In the genomic region with DNA sequence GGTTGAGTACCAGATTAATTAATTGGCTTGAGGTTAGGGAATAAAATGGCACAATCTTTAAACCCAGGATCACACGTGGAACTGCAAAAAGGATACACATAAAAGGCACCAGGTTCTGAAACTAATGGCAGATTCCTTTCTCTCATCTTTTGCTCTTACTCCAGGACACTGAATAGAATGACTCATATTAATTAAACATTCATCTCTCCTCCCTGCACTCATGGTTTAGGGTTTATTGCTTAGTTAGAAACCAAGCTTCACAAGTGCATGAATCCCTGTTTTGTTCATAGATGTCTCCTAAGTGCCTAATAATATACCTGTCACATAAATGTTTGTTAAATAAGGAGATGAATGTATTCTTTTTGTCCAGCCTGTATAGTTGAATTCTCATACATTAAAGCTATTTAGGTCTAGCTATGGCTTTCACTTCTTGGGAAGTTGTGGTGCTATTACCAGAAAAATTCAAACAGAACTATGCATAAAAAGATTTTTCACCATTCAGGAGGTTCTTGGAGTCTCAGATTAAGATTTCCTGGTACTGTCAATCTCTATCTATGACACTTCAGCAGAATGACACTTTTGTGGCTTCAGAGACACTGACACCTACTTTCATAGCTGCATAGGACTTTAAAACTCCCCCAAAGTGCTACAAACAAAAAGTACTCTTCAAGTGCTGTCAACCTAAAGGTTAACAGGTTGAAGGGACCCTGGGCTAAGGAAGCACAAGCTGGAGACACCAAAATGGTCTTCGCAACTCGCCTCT, we compare ENCODE assay signal across 3 cellular contexts.
TF ChIP-seq lines count a peak whose summit lies in the region.

No MANE protein-coding gene starts in this region.

TF ChIP-seq in SK-N-SH treated with all-trans-retinoic acid at 6 μM for 48 hours, 23 proteins besides CTCF, POLR2A, EP300 and RAD21 (continues in another document):
- TF ChIP-seq TOX (CRISPR knock-in tag; IDR thresholded peaks at IDR 0.05; ENCODE audit: borderline replicate concordance), result no peak
- TF ChIP-seq, protein P1, sequence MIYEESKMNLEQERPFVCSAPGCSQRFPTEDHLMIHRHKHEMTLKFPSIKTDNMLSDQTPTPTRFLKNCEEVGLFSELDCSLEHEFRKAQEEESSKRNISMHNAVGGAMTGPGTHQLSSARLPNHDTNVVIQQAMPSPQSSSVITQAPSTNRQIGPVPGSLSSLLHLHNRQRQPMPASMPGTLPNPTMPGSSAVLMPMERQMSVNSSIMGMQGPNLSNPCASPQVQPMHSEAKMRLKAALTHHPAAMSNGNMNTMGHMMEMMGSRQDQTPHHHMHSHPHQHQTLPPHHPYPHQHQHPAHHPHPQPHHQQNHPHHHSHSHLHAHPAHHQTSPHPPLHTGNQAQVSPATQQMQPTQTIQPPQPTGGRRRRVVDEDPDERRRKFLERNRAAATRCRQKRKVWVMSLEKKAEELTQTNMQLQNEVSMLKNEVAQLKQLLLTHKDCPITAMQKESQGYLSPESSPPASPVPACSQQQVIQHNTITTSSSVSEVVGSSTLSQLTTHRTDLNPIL (CRISPR knock-in tag; IDR thresholded peaks at IDR 0.05; ENCODE audit: low read depth), result no peak
- TF ChIP-seq ESRRG (CRISPR knock-in tag; IDR thresholded peaks at IDR 0.05), result no peak
- TF ChIP-seq CSDC2 (CRISPR knock-in tag; IDR thresholded peaks at IDR 0.05), result no peak
- TF ChIP-seq SNAI2 (CRISPR knock-in tag; IDR thresholded peaks at IDR 0.05), result no peak
- no peak for TF ChIP-seq ZNF565 (CRISPR knock-in tag; conservative IDR thresholded peaks at IDR 0.05; ENCODE audit: low read depth)
- no peak for TF ChIP-seq TCF4 (CRISPR knock-in tag; IDR thresholded peaks at IDR 0.05; ENCODE audit: borderline replicate concordance)
- TF ChIP-seq, protein P2, sequence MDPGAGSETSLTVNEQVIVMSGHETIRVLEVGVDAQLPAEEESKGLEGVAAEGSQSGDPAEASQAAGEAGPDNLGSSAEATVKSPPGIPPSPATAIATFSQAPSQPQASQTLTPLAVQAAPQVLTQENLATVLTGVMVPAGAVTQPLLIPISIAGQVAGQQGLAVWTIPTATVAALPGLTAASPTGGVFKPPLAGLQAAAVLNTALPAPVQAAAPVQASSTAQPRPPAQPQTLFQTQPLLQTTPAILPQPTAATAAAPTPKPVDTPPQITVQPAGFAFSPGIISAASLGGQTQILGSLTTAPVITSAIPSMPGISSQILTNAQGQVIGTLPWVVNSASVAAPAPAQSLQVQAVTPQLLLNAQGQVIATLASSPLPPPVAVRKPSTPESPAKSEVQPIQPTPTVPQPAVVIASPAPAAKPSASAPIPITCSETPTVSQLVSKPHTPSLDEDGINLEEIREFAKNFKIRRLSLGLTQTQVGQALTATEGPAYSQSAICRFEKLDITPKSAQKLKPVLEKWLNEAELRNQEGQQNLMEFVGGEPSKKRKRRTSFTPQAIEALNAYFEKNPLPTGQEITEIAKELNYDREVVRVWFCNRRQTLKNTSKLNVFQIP (CRISPR knock-in tag; IDR thresholded peaks at IDR 0.05; ENCODE audit: borderline replicate concordance, low read depth), result no peak
- TF ChIP-seq ARNTL (CRISPR knock-in tag; IDR thresholded peaks at IDR 0.05; ENCODE audit: borderline replicate concordance, low read depth), result no peak
- TF ChIP-seq ZNF8 (CRISPR knock-in tag; IDR thresholded peaks at IDR 0.05), result no peak
- TF ChIP-seq, protein P3, sequence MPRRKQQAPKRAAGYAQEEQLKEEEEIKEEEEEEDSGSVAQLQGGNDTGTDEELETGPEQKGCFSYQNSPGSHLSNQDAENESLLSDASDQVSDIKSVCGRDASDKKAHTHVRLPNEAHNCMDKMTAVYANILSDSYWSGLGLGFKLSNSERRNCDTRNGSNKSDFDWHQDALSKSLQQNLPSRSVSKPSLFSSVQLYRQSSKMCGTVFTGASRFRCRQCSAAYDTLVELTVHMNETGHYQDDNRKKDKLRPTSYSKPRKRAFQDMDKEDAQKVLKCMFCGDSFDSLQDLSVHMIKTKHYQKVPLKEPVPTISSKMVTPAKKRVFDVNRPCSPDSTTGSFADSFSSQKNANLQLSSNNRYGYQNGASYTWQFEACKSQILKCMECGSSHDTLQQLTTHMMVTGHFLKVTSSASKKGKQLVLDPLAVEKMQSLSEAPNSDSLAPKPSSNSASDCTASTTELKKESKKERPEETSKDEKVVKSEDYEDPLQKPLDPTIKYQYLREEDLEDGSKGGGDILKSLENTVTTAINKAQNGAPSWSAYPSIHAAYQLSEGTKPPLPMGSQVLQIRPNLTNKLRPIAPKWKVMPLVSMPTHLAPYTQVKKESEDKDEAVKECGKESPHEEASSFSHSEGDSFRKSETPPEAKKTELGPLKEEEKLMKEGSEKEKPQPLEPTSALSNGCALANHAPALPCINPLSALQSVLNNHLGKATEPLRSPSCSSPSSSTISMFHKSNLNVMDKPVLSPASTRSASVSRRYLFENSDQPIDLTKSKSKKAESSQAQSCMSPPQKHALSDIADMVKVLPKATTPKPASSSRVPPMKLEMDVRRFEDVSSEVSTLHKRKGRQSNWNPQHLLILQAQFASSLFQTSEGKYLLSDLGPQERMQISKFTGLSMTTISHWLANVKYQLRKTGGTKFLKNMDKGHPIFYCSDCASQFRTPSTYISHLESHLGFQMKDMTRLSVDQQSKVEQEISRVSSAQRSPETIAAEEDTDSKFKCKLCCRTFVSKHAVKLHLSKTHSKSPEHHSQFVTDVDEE (CRISPR knock-in tag; IDR thresholded peaks at IDR 0.05), result no peak
- no peak for TF ChIP-seq ISL1 (CRISPR knock-in tag; IDR thresholded peaks at IDR 0.05)

TF ChIP-seq in SK-N-SH, 30 proteins besides CTCF, POLR2A, EP300 and RAD21:
- TF ChIP-seq MAX (IDR thresholded peaks at IDR 0.05; ENCODE audit: low read depth) (no peak), FOXM1 (IDR thresholded peaks at IDR 0.05; ENCODE audit: low read depth) (no peak)

TF ChIP-seq in IMR-90, 13 proteins besides CTCF, POLR2A, EP300 and RAD21:
- TF ChIP-seq SMC3 (IDR thresholded peaks at IDR 0.05; ENCODE audit: low read depth, low read length), result no peak
- TF ChIP-seq RFX5 (IDR thresholded peaks at IDR 0.05; ENCODE audit: low read depth, low read length), result no peak
- TF ChIP-seq CHD1 (IDR thresholded peaks at IDR 0.05; ENCODE audit: low read depth, low read length), result no peak
- no peak for TF ChIP-seq RCOR1 (IDR thresholded peaks at IDR 0.05; ENCODE audit: insufficient replicate concordance, low read length)
- no peak for TF ChIP-seq CEBPB (IDR thresholded peaks at IDR 0.05; ENCODE audit: low read depth, low read length)
- no peak for TF ChIP-seq NFE2L2 (IDR thresholded peaks at IDR 0.05; ENCODE audit: low read depth, low read length)
- no peak for TF ChIP-seq MXI1 (IDR thresholded peaks at IDR 0.05; ENCODE audit: borderline replicate concordance, low read depth, low read length)
- no peak for TF ChIP-seq BHLHE40 (IDR thresholded peaks at IDR 0.05; ENCODE audit: low read depth, low read length)
- TF ChIP-seq FOS (IDR thresholded peaks at IDR 0.05; ENCODE audit: low read depth, low read length), result no peak
- TF ChIP-seq, protein P4, sequence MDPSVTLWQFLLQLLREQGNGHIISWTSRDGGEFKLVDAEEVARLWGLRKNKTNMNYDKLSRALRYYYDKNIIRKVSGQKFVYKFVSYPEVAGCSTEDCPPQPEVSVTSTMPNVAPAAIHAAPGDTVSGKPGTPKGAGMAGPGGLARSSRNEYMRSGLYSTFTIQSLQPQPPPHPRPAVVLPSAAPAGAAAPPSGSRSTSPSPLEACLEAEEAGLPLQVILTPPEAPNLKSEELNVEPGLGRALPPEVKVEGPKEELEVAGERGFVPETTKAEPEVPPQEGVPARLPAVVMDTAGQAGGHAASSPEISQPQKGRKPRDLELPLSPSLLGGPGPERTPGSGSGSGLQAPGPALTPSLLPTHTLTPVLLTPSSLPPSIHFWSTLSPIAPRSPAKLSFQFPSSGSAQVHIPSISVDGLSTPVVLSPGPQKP (IDR thresholded peaks at IDR 0.05; ENCODE audit: borderline replicate concordance, low read depth, low read length), result no peak
- TF ChIP-seq USF2 (IDR thresholded peaks at IDR 0.05; ENCODE audit: low read depth, low read length), result no peak
- TF ChIP-seq MAZ (IDR thresholded peaks at IDR 0.05; ENCODE audit: borderline replicate concordance, low read depth, low read length), result no peak
- TF ChIP-seq MAFK (IDR thresholded peaks at IDR 0.05; ENCODE audit: low read depth, low read length), result no peak
TF ChIP-seq in IMR-90: peak in this region for 0.
